28 cellular contexts compared by ENCODE assay signal in genomic region chr13:77434289-77434688, GRCh38.
"Had no signal": no experiment of that assay in that cellular context is flagged by ENCODE, and none has a peak within 500 bp of the region (broad histone marks: within the 10 kb centered on the region; RNA-seq: fewer than 3 reads in every experiment).

No MANE protein-coding gene starts in this region.

- FAIRE-seq: pancreas, urothelium cell line had no signal

- H3K27ac ChIP-seq: neural progenitor cell, pancreas, prostate gland, right atrium auricular region, skin epidermis, spleen, thoracic aorta, thyroid gland, tibial nerve, upper lobe of left lung, vagina had no signal

- H3K4me1 ChIP-seq: neural progenitor cell, pancreas, prostate gland, right atrium auricular region, spleen, thyroid gland, upper lobe of left lung, vagina had no signal

- DNase-seq: naive thymus-derived CD4-positive, alpha-beta T cell; natural killer cell; occipital lobe; pancreas; retina; spleen; stimulated activated CD4-positive, alpha-beta T cell treated with anti-CD3 and anti-CD28 coated beads, Interleukin-12 subunit alpha, Interleukin-12 subunit beta, amount 100 ng/mL, for 4 hours; stimulated activated CD4-positive, alpha-beta T cell treated with anti-CD3 and anti-CD28 coated beads, Interleukin-1b, Interleukin-23, amount 100 ng/mL, for 48 hours; stimulated activated CD4-positive, alpha-beta T cell treated with anti-CD3 and anti-CD28 coated beads, Interleukin-4, amount 100 ng/mL, for 1 hour; stimulated activated CD4-positive, alpha-beta T cell treated with anti-CD3 and anti-CD28 coated beads, Interleukin-4, amount 100 ng/mL, for 4 hours; stimulated activated CD8-positive, alpha-beta memory T cell treated with anti-CD3 and anti-CD28 coated beads, Interleukin-4, amount 100 ng/mL, for 48 hours; stimulated activated naive CD4-positive, alpha-beta T cell; stimulated activated naive CD8-positive, alpha-beta T cell treated with anti-CD3 and anti-CD28 coated beads, Interleukin-15, amount 100 ng/mL, for 72 hours; stimulated activated naive CD8-positive, alpha-beta T cell treated with anti-CD3 and anti-CD28 coated beads, Interleukin-15, Interleukin-2, amounts not matched to agents 100 U/mL and 50 U/mL, for 24 hours; thyroid gland; trophoblast cell; upper lobe of left lung had no signal

- H3K9ac ChIP-seq: neural progenitor cell had no signal

- H3K27me3 ChIP-seq: neural progenitor cell, pancreas, right atrium auricular region, spleen, thyroid gland, tibial nerve, upper lobe of left lung, vagina had no signal

- H3K4me3 ChIP-seq: neural progenitor cell, pancreas, prostate gland, right atrium auricular region, skin epidermis, smooth muscle cell, spleen, thoracic aorta, thyroid gland, tibial nerve, upper lobe of left lung, vagina had no signal

- H3K9me3 ChIP-seq: pancreas, prostate gland, right atrium auricular region, spleen, thoracic aorta, thyroid gland, tibial nerve, upper lobe of left lung, vagina had no signal

- H3K36me3 ChIP-seq: neural progenitor cell, pancreas, prostate gland, right atrium auricular region, spleen, thoracic aorta, thyroid gland, tibial nerve, upper lobe of left lung, vagina had no signal

- ATAC-seq: naive thymus-derived CD4-positive, alpha-beta T cell; natural killer cell; pancreas; sciatic nerve; stimulated activated memory B cell treated with anti-CD40 and anti-IgM and Interleukin-4, amounts not matched to agents 10 μg/mL and 1 μg/mL and 100 μg/mL, for 72 hours; stimulated activated naive CD8-positive, alpha-beta T cell treated with anti-CD3 and anti-CD28 coated beads, Interleukin-15, amount 100 ng/mL, for 72 hours; stimulated activated naive CD8-positive, alpha-beta T cell treated with anti-CD3 and anti-CD28 coated beads, Interleukin-15, Interleukin-2, amounts not matched to agents 100 U/mL and 50 U/mL, for 24 hours had no signal
